In genomic region chr1:167763525-167764220, GRCh38 we compare ENCODE assay signal across 1 cellular context.
TF ChIP-seq lines count a peak whose summit lies in the region.

No MANE protein-coding gene starts in this region.

TF ChIP-seq in GM23338, 12 proteins besides CTCF, POLR2A, EP300 and RAD21 (continued from another document):
- TF ChIP-seq ZNF462 (CRISPR knock-in tag; IDR thresholded peaks at IDR 0.05): no peak
- TF ChIP-seq ETS1 (IDR thresholded peaks at IDR 0.05): no peak
